ENCODE assay signal across 1 cellular context in the genomic region with DNA sequence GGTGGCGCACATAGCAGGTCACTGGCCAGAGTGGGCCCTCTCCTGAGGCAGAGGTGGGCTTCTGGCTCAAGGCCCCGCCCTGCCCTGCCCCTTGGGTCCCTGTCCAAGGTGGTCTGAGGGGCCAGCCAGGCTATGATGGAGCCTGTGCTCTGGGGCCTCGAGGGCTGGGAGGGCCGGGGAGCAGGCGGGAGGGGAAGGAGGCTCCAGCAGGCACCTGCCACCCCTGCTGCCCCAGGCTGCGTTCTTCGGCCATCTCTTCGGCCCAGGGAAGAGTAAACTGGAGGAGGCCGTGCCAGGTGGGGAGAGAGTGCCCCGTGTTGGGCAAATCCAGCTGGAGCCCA.
TF ChIP-seq lines count a peak whose summit lies in the region.

No MANE protein-coding gene starts in this region.

TF ChIP-seq in K562, 482 proteins besides CTCF, POLR2A, EP300 and RAD21:
- TF ChIP-seq XRCC4 (IDR thresholded peaks at IDR 0.05; ENCODE audit: extremely low read depth, insufficient read depth, insufficient read length) (no peak), GABPB2 (CRISPR knock-in tag; conservative IDR thresholded peaks at IDR 0.05) (no peak), SMAD2 (IDR thresholded peaks at IDR 0.05; ENCODE audit: low read depth, low read length) (no peak), RBM22 (IDR thresholded peaks at IDR 0.05; ENCODE audit: low read depth, low read length, poor library complexity, severe bottlenecking) (no peak), ARID2 (IDR thresholded peaks at IDR 0.05) (no peak), RAD51 (IDR thresholded peaks at IDR 0.05; ENCODE audit: borderline replicate concordance, low read depth) (no peak), ZNF583 (CRISPR knock-in tag; IDR thresholded peaks at IDR 0.05) (no peak), EWSR1 (IDR thresholded peaks at IDR 0.05; ENCODE audit: borderline replicate concordance, low read depth, partially characterized antibody) (no peak), CC2D1A (IDR thresholded peaks at IDR 0.05) (no peak), SIRT6 (IDR thresholded peaks at IDR 0.05; ENCODE audit: low read depth, low read length) (no peak), PHF21A (IDR thresholded peaks at IDR 0.05; ENCODE audit: borderline replicate concordance, low read depth) (no peak)
- TF ChIP-seq, protein P1, sequence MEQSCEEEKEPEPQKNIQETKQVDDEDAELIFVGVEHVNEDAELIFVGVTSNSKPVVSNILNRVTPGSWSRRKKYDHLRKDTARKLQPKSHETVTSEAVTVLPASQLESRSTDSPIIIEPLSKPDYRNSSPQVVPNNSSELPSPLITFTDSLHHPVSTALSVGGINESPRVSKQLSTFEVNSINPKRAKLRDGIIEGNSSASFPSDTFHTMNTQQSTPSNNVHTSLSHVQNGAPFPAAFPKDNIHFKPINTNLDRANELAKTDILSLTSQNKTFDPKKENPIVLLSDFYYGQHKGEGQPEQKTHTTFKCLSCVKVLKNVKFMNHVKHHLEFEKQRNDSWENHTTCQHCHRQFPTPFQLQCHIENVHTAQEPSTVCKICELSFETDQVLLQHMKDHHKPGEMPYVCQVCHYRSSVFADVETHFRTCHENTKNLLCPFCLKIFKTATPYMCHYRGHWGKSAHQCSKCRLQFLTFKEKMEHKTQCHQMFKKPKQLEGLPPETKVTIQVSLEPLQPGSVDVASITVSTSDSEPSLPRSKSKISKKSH (CRISPR knock-in tag; IDR thresholded peaks at IDR 0.05): no peak
- TF ChIP-seq, protein P2, sequence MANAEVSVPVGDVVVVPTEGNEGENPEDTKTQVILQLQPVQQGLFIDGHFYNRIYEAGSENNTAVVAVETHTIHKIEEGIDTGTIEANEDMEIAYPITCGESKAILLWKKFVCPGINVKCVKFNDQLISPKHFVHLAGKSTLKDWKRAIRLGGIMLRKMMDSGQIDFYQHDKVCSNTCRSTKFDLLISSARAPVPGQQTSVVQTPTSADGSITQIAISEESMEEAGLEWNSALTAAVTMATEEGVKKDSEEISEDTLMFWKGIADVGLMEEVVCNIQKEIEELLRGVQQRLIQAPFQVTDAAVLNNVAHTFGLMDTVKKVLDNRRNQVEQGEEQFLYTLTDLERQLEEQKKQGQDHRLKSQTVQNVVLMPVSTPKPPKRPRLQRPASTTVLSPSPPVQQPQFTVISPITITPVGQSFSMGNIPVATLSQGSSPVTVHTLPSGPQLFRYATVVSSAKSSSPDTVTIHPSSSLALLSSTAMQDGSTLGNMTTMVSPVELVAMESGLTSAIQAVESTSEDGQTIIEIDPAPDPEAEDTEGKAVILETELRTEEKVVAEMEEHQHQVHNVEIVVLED (CRISPR knock-in tag; IDR thresholded peaks at IDR 0.05): no peak
